Comparison of ENCODE assay signal across 22 cellular contexts in the genomic region with DNA sequence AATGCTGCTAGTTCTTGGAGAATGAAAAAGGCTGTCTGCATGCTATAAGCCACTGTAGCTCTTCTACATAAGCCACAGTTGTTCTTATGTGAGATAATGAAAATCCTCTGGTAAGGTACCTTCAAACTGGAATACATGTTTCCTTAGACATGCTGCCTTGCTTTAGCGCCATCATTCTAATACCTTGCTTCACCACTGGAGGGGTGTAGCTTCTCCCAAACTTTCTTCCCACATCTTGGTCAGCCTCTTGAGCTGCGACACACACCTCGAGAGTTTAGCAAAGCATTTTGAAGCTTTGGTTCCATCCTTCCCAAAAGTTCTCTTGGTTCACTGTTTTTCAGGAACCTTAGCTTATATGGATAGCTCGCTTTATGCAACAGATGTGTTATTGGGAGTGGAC.
A peak's percentile ranks its signal among the peaks of the same experiment; 100 is the strongest.
DNase-seq lines count a peak whose midpoint lies in the region; ATAC-seq and TF ChIP-seq lines count a peak whose summit lies in the region.
"Had no signal": no experiment of that assay in that cellular context is flagged by ENCODE, and none has a peak within 500 bp of the region (broad histone marks: within the 10 kb centered on the region; RNA-seq: fewer than 3 reads in every experiment).

No MANE protein-coding gene starts in this region.

- peak; percentile 22; the same call in 1 of the 2 replicates for TF ChIP-seq CTCF in WTC11 (IDR thresholded peaks at IDR 0.05)

- H3K4me3 Mint-ChIP-seq in WTC11 = no peak overlapping the region
- H3K4me3 Mint-ChIP-seq: activated naive CD8-positive, alpha-beta T cell treated with anti-CD3 and anti-CD28 coated beads, Interleukin-2, amount 50 U/mL, for 24 hours; CD14-positive monocyte; IgD-negative memory B cell; naive thymus-derived CD8-positive, alpha-beta T cell; stimulated activated memory B cell treated with anti-CD40 and anti-IgM and Interleukin-4, amounts not matched to agents 10 μg/mL and 1 μg/mL and 100 μg/mL, for 72 hours had no signal

- peaks cover 11% of the 10 kb centered on the region for H3K4me1 Mint-ChIP-seq in WTC11
- H3K4me1 Mint-ChIP-seq: activated naive CD8-positive, alpha-beta T cell treated with anti-CD3 and anti-CD28 coated beads, Interleukin-2, amount 50 U/mL, for 24 hours; CD14-positive monocyte; naive thymus-derived CD8-positive, alpha-beta T cell; stimulated activated memory B cell treated with anti-CD40 and anti-IgM and Interleukin-4, amounts not matched to agents 10 μg/mL and 1 μg/mL and 100 μg/mL, for 72 hours had no signal

- no peaks in the 10 kb centered on the region for H3K9me3 Mint-ChIP-seq in WTC11
- H3K9me3 Mint-ChIP-seq: activated naive CD8-positive, alpha-beta T cell treated with anti-CD3 and anti-CD28 coated beads, Interleukin-2, amount 50 U/mL, for 24 hours; stimulated activated memory B cell treated with anti-CD40 and anti-IgM and Interleukin-4, amounts not matched to agents 10 μg/mL and 1 μg/mL and 100 μg/mL, for 72 hours had no signal

- peak; percentile 72 for ATAC-seq in WTC11
- ATAC-seq: activated naive CD8-positive, alpha-beta T cell treated with anti-CD3 and anti-CD28 coated beads, Interleukin-2, amount 50 U/mL, for 24 hours; left cardiac atrium; naive thymus-derived CD8-positive, alpha-beta T cell had no signal

- CTCF ChIA-PET in HEK293T (lab: Yijun Ruan, JAX) = interaction anchor here (1.1 to 2.0 kb wide), 2 partner anchors 11 to 104 kb away, joined by 3 to 7 read pairs; no protein-coding TSS in a partner anchor
- CTCF ChIA-PET in WTC11 (lab: Charles Lee) = interaction anchor here (0.6 to 6.2 kb wide), 27 partner anchors 8 to 381 kb away, joined by 3 to 69 read pairs (median 5); no protein-coding TSS in a partner anchor

- POLR2A ChIA-PET in HEK293T (lab: Yijun Ruan, JAX) = interaction anchor here (1.3 kb wide), 1 partner anchor 8 kb away, joined by 3 read pairs; no protein-coding TSS in a partner anchor
- POLR2A ChIA-PET in WTC11 (lab: Charles Lee) = no interaction called here

- H3K27me3 Mint-ChIP-seq in WTC11 (ENCODE audit: low read depth) = peaks cover 68% of the 10 kb centered on the region
- H3K27me3 Mint-ChIP-seq: stimulated activated memory B cell treated with anti-CD40 and anti-IgM and Interleukin-4, amounts not matched to agents 10 μg/mL and 1 μg/mL and 100 μg/mL, for 72 hours had no signal

- no peaks in the 10 kb centered on the region for H3K36me3 Mint-ChIP-seq in WTC11
- H3K36me3 Mint-ChIP-seq: CD14-positive monocyte; IgD-negative memory B cell; naive thymus-derived CD8-positive, alpha-beta T cell; stimulated activated memory B cell treated with anti-CD40 and anti-IgM and Interleukin-4, amounts not matched to agents 10 μg/mL and 1 μg/mL and 100 μg/mL, for 72 hours had no signal

- no peak overlapping the region for H3K27ac Mint-ChIP-seq in WTC11
- H3K27ac Mint-ChIP-seq: activated naive CD8-positive, alpha-beta T cell treated with anti-CD3 and anti-CD28 coated beads, Interleukin-2, amount 50 U/mL, for 24 hours; CD14-positive monocyte; IgD-negative memory B cell; naive thymus-derived CD8-positive, alpha-beta T cell; stimulated activated memory B cell treated with anti-CD40 and anti-IgM and Interleukin-4, amounts not matched to agents 10 μg/mL and 1 μg/mL and 100 μg/mL, for 72 hours had no signal

- peak; percentile 15 for DNase-seq in ELF-1 (ENCODE audit: low read depth, low spot score)
- peak; percentile 20 for DNase-seq in HEK293T (ENCODE audit: extremely low spot score)
- no peak for DNase-seq in WTC11 (ENCODE audit: low spot score)
- peak; percentile 5 for DNase-seq in myocyte (ENCODE audit: low read depth)
- no peak for DNase-seq in D341Med (ENCODE audit: low spot score)
- DNase-seq in NAMALWA (ENCODE audit: low spot score) = no peak
- no peak for DNase-seq in activated CD4-positive, CD25-positive, alpha-beta regulatory T cell (lab: John Stamatoyannopoulos, UW)
- DNase-seq: activated CD4-positive, alpha-beta T cell treated with anti-CD3 and anti-CD28 coated beads for 1 hour; activated gamma-delta T cell treated with Interleukin-2 at 50 U/mL for 16 hours; activated naive CD8-positive, alpha-beta T cell treated with anti-CD3 and anti-CD28 coated beads, Interleukin-2, amount 50 U/mL, for 24 hours; cerebellar nuclear complex; GOT3; left cardiac atrium; naive thymus-derived CD8-positive, alpha-beta T cell; NCI-H1436 treated with DMSO at 0.1 percent for 48 hours; NCI-H510A treated with DMSO at 0.1 percent for 48 hours; stimulated activated CD4-positive, alpha-beta T cell treated with anti-CD3 and anti-CD28 coated beads, Interleukin-2, amount 100 ng/mL, for 48 hours; T-helper 1 cell; uterus had no signal

TF ChIP-seq in HEK293T, 16 proteins besides CTCF, POLR2A, EP300 and RAD21:
- TF ChIP-seq NFRKB (IDR thresholded peaks at IDR 0.05) (no peak), FOXA1 (IDR thresholded peaks at IDR 0.05) (no peak), CTBP1 (IDR thresholded peaks at IDR 0.05; ENCODE audit: borderline replicate concordance) (no peak), ELF4 (IDR thresholded peaks at IDR 0.05) (no peak), BHLHE40 (IDR thresholded peaks at IDR 0.05; ENCODE audit: borderline replicate concordance) (no peak), HDGF (IDR thresholded peaks at IDR 0.05; ENCODE audit: borderline replicate concordance) (no peak), LEF1 (IDR thresholded peaks at IDR 0.05; ENCODE audit: borderline replicate concordance) (no peak), FOXK2 (IDR thresholded peaks at IDR 0.05) (no peak), ARNT (IDR thresholded peaks at IDR 0.05) (no peak), TARDBP (IDR thresholded peaks at IDR 0.05) (no peak), SUZ12 (IDR thresholded peaks at IDR 0.05) (no peak), ZNF384 (IDR thresholded peaks at IDR 0.05) (no peak), FOXM1 (IDR thresholded peaks at IDR 0.05; ENCODE audit: borderline replicate concordance) (no peak), PKNOX1 (IDR thresholded peaks at IDR 0.05) (no peak), L3MBTL2 (conservative IDR thresholded peaks at IDR 0.05) (no peak), SP1 (IDR thresholded peaks at IDR 0.05) (no peak)
TF ChIP-seq in HEK293T: peak in this region for 0.

TF ChIP-seq in WTC11, 78 proteins besides CTCF, POLR2A, EP300 and RAD21:
- TF ChIP-seq ZNF121 (CRISPR knock-in tag; IDR thresholded peaks at IDR 0.05) (no peak), FOXK1 (CRISPR knock-in tag; IDR thresholded peaks at IDR 0.05) (no peak), NFATC4 (CRISPR knock-in tag; IDR thresholded peaks at IDR 0.05) (no peak), TEAD1 (CRISPR knock-in tag; IDR thresholded peaks at IDR 0.05) (no peak), HMGA2 (CRISPR knock-in tag; IDR thresholded peaks at IDR 0.05) (no peak), ETV6 (CRISPR knock-in tag; IDR thresholded peaks at IDR 0.05) (no peak), KAT7 (CRISPR knock-in tag; IDR thresholded peaks at IDR 0.05; ENCODE audit: borderline replicate concordance) (no peak)
- TF ChIP-seq, protein P1, sequence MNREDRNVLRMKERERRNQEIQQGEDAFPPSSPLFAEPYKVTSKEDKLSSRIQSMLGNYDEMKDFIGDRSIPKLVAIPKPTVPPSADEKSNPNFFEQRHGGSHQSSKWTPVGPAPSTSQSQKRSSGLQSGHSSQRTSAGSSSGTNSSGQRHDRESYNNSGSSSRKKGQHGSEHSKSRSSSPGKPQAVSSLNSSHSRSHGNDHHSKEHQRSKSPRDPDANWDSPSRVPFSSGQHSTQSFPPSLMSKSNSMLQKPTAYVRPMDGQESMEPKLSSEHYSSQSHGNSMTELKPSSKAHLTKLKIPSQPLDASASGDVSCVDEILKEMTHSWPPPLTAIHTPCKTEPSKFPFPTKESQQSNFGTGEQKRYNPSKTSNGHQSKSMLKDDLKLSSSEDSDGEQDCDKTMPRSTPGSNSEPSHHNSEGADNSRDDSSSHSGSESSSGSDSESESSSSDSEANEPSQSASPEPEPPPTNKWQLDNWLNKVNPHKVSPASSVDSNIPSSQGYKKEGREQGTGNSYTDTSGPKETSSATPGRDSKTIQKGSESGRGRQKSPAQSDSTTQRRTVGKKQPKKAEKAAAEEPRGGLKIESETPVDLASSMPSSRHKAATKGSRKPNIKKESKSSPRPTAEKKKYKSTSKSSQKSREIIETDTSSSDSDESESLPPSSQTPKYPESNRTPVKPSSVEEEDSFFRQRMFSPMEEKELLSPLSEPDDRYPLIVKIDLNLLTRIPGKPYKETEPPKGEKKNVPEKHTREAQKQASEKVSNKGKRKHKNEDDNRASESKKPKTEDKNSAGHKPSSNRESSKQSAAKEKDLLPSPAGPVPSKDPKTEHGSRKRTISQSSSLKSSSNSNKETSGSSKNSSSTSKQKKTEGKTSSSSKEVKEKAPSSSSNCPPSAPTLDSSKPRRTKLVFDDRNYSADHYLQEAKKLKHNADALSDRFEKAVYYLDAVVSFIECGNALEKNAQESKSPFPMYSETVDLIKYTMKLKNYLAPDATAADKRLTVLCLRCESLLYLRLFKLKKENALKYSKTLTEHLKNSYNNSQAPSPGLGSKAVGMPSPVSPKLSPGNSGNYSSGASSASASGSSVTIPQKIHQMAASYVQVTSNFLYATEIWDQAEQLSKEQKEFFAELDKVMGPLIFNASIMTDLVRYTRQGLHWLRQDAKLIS (CRISPR knock-in tag; IDR thresholded peaks at IDR 0.05; ENCODE audit: borderline replicate concordance) = no peak
- TF ChIP-seq, protein P2, sequence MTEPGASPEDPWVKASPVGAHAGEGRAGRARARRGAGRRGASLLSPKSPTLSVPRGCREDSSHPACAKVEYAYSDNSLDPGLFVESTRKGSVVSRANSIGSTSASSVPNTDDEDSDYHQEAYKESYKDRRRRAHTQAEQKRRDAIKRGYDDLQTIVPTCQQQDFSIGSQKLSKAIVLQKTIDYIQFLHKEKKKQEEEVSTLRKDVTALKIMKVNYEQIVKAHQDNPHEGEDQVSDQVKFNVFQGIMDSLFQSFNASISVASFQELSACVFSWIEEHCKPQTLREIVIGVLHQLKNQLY (CRISPR knock-in tag; IDR thresholded peaks at IDR 0.05) = no peak

Comparison
In these comparisons a context has a peak if more than half of its experiments do, and no peak if none do; other contexts are left out.
1. DNase-seq: peak in ELF-1 (single experiment), HEK293T (single experiment) and myocyte (single experiment); none in WTC11 (single experiment), D341Med (single experiment), NAMALWA (single experiment) and activated CD4-positive, CD25-positive, alpha-beta regulatory T cell (0 of 4).